ENCODE assay signal across 8 cellular contexts in genomic region chr9:34127035-34127948, GRCh38. TPM values are rescaled to one million over a fixed set of nuclear protein-coding genes. Genes with fewer than 3 reads are reported as not detected.
DNase-seq lines count a peak whose midpoint lies in the region; ATAC-seq and TF ChIP-seq lines count a peak whose summit lies in the region.

No MANE protein-coding gene starts in this region.

- H3K4me3 ChIP-seq in ACC112 (ENCODE audit: low read depth, low read length) (peak overlapping the region; percentile 85), HUES64 (ENCODE audit: low read length) (peak overlapping the region; percentile 85), cardiac fibroblast (replicated peaks in 1 of 2; ENCODE audit: low read depth in 2 of 2, low read length in 2 of 2) (peak overlapping the region; percentile 93 to 99), mucosa of rectum (ENCODE audit: low read length in 2 of 2) (peak overlapping the region; percentile 87 to 100)

- peaks cover 27% of the 10 kb centered on the region for H3K4me1 ChIP-seq in ACC112 (ENCODE audit: control insufficient read depth, insufficient read depth, low read length, unreplicated experiment)
- peaks cover 13% of the 10 kb centered on the region for H3K4me1 ChIP-seq in HUES64 (ENCODE audit: insufficient read depth, low read length)
- peaks cover 18 to 23% of the 10 kb centered on the region in 2 donors for H3K4me1 ChIP-seq in mucosa of rectum (ENCODE audit: control insufficient read depth in 2 of 2, insufficient read depth in 2 of 2, low read length in 2 of 2)

- no peak for TF ChIP-seq CTCF in cardiac fibroblast (IDR thresholded peaks at IDR 0.05; ENCODE audit: low read depth, low read length)

- peaks cover 39% of the 10 kb centered on the region for H3K79me2 ChIP-seq in ACC112 (ENCODE audit: control insufficient read depth, insufficient read depth, low read length, unreplicated experiment)

- H3K27ac ChIP-seq in ACC112 (ENCODE audit: low read depth, low read length) (peak overlapping the region; percentile 58), HUES64 (ENCODE audit: low read depth, low read length) (peak overlapping the region; percentile 73), mucosa of rectum (ENCODE audit: low read depth in 2 of 2, low read length in 2 of 2) (peak overlapping the region; percentile 86 to 94)

- H3K9ac ChIP-seq in HUES64 (ENCODE audit: low read depth, low read length) (peak overlapping the region; percentile 77), mucosa of rectum (ENCODE audit: low read depth in 1 of 2, low read length in 2 of 2) (peak overlapping the region; percentile 88 to 99)

- H3K36me3 ChIP-seq in ACC112 (ENCODE audit: insufficient read depth, low read length) (peaks cover 14% of the 10 kb centered on the region; the same call in 1 of the 2 replicates), HUES64 (ENCODE audit: insufficient read depth, low read length) (peaks cover 27% of the 10 kb centered on the region), mucosa of rectum (ENCODE audit: control insufficient read depth in 2 of 2, insufficient read depth in 2 of 2, low read length in 2 of 2) (peaks cover 8 to 14% of the 10 kb centered on the region in 2 donors)

- peak overlapping the region; percentile 61 for H2AFZ ChIP-seq in ACC112 (ENCODE audit: low read length, unreplicated experiment)

- no peak for ATAC-seq in GM21723 (IDR thresholded peaks at IDR 0.05; ENCODE audit: unreplicated experiment)
- ATAC-seq in GM19395 (IDR thresholded peaks at IDR 0.05; ENCODE audit: unreplicated experiment): no peak
- ATAC-seq in GM18517 (IDR thresholded peaks at IDR 0.05; ENCODE audit: unreplicated experiment): no peak

- 79% methylated on average over 15 of the region's 17 CpGs for WGBS in HUES64

- no peaks in the 10 kb centered on the region for H3K27me3 ChIP-seq in ACC112 (ENCODE audit: insufficient read depth, low read length)
- no peaks in the 10 kb centered on the region for H3K27me3 ChIP-seq in HUES64 (ENCODE audit: insufficient read depth, low read length)
- no peaks in the 10 kb centered on the region for H3K27me3 ChIP-seq in mucosa of rectum (ENCODE audit: control insufficient read depth in 2 of 2, insufficient read depth in 2 of 2, low read length in 2 of 2)

- DNase-seq in cardiac fibroblast (ENCODE audit: low read depth in 2 of 2): no peak
- no peak for DNase-seq in AG08396 (ENCODE audit: low spot score)

- H3K9me3 ChIP-seq in HUES64 (ENCODE audit: insufficient read depth, low read depth, low read length) (no peaks in the 10 kb centered on the region), mucosa of rectum (ENCODE audit: control insufficient read depth in 2 of 2, low read length in 2 of 2) (no peaks in the 10 kb centered on the region)

RNA-seq across cellular contexts. Expression of gene DCAF12, which starts 0.8 kb away (rescaled TPM):
- polyA plus RNA-seq in HUES64 (2013, experiment 1 of 2): 21.8 TPM
- polyA plus RNA-seq in HUES64 (2013, experiment 2 of 2): 24.5 TPM

RNA-seq across cellular contexts. Expression of gene UBAP1, which starts 51.6 kb away (rescaled TPM):
- polyA plus RNA-seq in HUES64 (2013, experiment 1 of 2): 28.8 TPM
- 27.5 TPM for polyA plus RNA-seq in HUES64 (2013, experiment 2 of 2)
